ENCODE assay signal across 21 cellular contexts in the genomic region with DNA sequence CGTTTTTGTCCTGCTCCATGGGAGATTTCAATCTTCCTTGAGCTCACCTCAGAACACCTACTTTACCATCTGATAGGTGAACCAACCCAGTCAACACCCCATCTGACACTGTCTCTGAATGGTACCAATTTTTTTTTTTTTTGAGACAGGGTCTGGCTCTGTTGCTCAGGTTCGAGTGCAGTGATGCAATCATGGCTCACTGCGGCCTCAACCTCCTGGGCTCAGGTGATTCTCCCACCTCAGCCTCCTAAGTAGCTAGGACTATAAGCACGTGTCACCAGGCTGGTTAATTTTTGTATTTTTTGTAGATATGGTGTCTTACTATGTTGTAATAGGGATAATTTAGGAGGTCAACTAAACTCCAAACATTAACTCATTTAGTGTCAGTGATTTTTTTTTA. TPM values are rescaled to one million over a fixed set of nuclear protein-coding genes. Genes with fewer than 3 reads are reported as not detected.
DNase-seq lines count a peak whose midpoint lies in the region; ATAC-seq, FAIRE-seq and TF ChIP-seq lines count a peak whose summit lies in the region.
"Had no signal": no experiment of that assay in that cellular context is flagged by ENCODE, and none has a peak within 500 bp of the region (broad histone marks: within the 10 kb centered on the region; RNA-seq: fewer than 3 reads in every experiment).

No MANE protein-coding gene starts in this region.

- no peak for ATAC-seq in K562
- no peak for ATAC-seq in psoas muscle
- no peak for ATAC-seq in HepG2
- ATAC-seq: A549; CD8-positive, alpha-beta T cell had no signal

- H4K20me1 ChIP-seq in K562 (replicated peaks; ENCODE audit: control insufficient read depth, insufficient read depth, low read length) (peaks cover 15% of the 10 kb centered on the region), HepG2 (ENCODE audit: insufficient read depth, low read length) (peaks cover 47% of the 10 kb centered on the region)

- H3K9ac ChIP-seq in K562 (ENCODE audit: insufficient read depth in 1 of 2, low read depth in 2 of 2, low read length in 2 of 2) (no peak overlapping the region), HepG2 (ENCODE audit: insufficient read depth, low read depth, low read length) (no peak overlapping the region)
- H3K9ac ChIP-seq: BLaER1 treated with 17β-estradiol and CSF1 and Interleukin-3, amounts not matched to agents 10 nM and 100 nM had no signal

- in situ Hi-C loops in K562 (cut with MboI) = no loop called here
- in situ Hi-C loops in HepG2 (cut with HindIII; ENCODE audit: extremely low pct_ligation_motif_present, low pct_unique_long_range_greater_than_20kb) = no loop called here

- TF ChIP-seq POLR2A in K562 (conservative IDR thresholded peaks at IDR 0.05) = no peak
- no peak for TF ChIP-seq POLR2A in HepG2 (IDR thresholded peaks at IDR 0.05; ENCODE audit: insufficient read depth in 1 of 2, low read depth in 2 of 2, low read length in 2 of 2)

- H3K4me1 ChIP-seq in K562 (replicated peaks in 1 of 2; ENCODE audit: control insufficient read depth in 2 of 2, insufficient read depth in 2 of 2, low read length in 2 of 2) = 0 out of 5 replicates have a peak, but pooled peaks cover 0 to 2% of the 10 kb centered on the region in 2 experiments
- H3K4me1 ChIP-seq in psoas muscle = peaks cover 45% of the 10 kb centered on the region
- H3K4me1 ChIP-seq in HepG2 (ENCODE audit: insufficient read depth, low read length) = 0 out of 2 replicates have a peak, but pooled peaks cover 8% of the 10 kb centered on the region
- H3K4me1 ChIP-seq: Caco-2 had no signal

- intact Hi-C loops in K562 (cut with micrococcal nuclease) = no loop called here
- intact Hi-C loops in psoas muscle (cut with DNase I) = no loop called here
- intact Hi-C loops in HepG2 (cut with micrococcal nuclease; ENCODE audit: unreplicated experiment) = no loop called here

- FAIRE-seq in K562 (lab: Jason Lieb, UNC) (no peak), HepG2 (lab: Jason Lieb, UNC) (no peak)
- FAIRE-seq: GM12891, GM19239 had no signal

- H3K9me1 ChIP-seq in K562 (ENCODE audit: control insufficient read depth, insufficient read depth, low read length) = no peaks in the 10 kb centered on the region

- peaks cover 3% of the 10 kb centered on the region for H3K36me3 Mint-ChIP-seq in activated naive CD8-positive, alpha-beta T cell
- H3K36me3 Mint-ChIP-seq in activated naive CD8-positive, alpha-beta T cell treated with anti-CD3 and anti-CD28 coated beads for 36 hours = no peaks in the 10 kb centered on the region

- H2AFZ ChIP-seq in K562 (ENCODE audit: low read depth, low read length) (no peak overlapping the region), HepG2 (ENCODE audit: low read length) (no peak overlapping the region)

- TF ChIP-seq EP300 in K562 (IDR thresholded peaks at IDR 0.05; ENCODE audit: low read length) (no peak), HepG2 (IDR thresholded peaks at IDR 0.05; ENCODE audit: low read depth in 2 of 2, low read length in 2 of 2) (no peak), HepG2 (CRISPR knock-in tag; IDR thresholded peaks at IDR 0.05; ENCODE audit: borderline replicate concordance) (no peak)

- no peak for TF ChIP-seq CTCF in K562 (IDR thresholded peaks at IDR 0.05 in 2 of 3, conservative IDR thresholded peaks at IDR 0.05 in 1 of 3; ENCODE audit: insufficient read depth in 2 of 3, low read depth in 1 of 3, low read length in 3 of 3)
- no peak for TF ChIP-seq CTCF in psoas muscle (IDR thresholded peaks at IDR 0.05)
- TF ChIP-seq CTCF in HepG2 (CRISPR knock-in tag; IDR thresholded peaks at IDR 0.05) = no peak

- H3K4me1 Mint-ChIP-seq in activated naive CD8-positive, alpha-beta T cell (ENCODE audit: low read depth) = peaks cover 31% of the 10 kb centered on the region
- peaks cover 21% of the 10 kb centered on the region for H3K4me1 Mint-ChIP-seq in activated naive CD8-positive, alpha-beta T cell treated with anti-CD3 and anti-CD28 coated beads for 36 hours

- CTCF ChIA-PET in K562 (lab: Yijun Ruan, JAX; ENCODE audit: low intra/inter-chr PET ratio) (no interaction called here), HepG2 (lab: Yijun Ruan, JAX; ENCODE audit: low intra/inter-chr PET ratio, low total read pairs) (no interaction called here)

- no peaks in the 10 kb centered on the region for H3K9me3 Mint-ChIP-seq in activated naive CD8-positive, alpha-beta T cell (ENCODE audit: low read depth)
- H3K9me3 Mint-ChIP-seq in activated naive CD8-positive, alpha-beta T cell treated with anti-CD3 and anti-CD28 coated beads for 36 hours = no peaks in the 10 kb centered on the region
- H3K9me3 Mint-ChIP-seq: CD4-positive, alpha-beta T cell; CD8-positive, alpha-beta T cell had no signal

- H3K4me2 ChIP-seq in K562 (ENCODE audit: insufficient read depth, low read length) = no peak overlapping the region
- no peak overlapping the region for H3K4me2 ChIP-seq in HepG2 (ENCODE audit: low read depth, low read length)
- H3K4me2 ChIP-seq: A549; BLaER1 treated with 17β-estradiol and CSF1 and Interleukin-3, amounts not matched to agents 10 nM and 100 nM had no signal

- H3K27ac Mint-ChIP-seq in activated naive CD8-positive, alpha-beta T cell = peak overlapping the region; percentile 13
- no peak overlapping the region for H3K27ac Mint-ChIP-seq in activated naive CD8-positive, alpha-beta T cell treated with anti-CD3 and anti-CD28 coated beads for 36 hours
- H3K27ac Mint-ChIP-seq: B cell; CD4-positive, alpha-beta T cell had no signal

- 76% methylated on average over 4 of the region's 4 CpGs for WGBS in K562 (ENCODE audit: insufficient coverage, low coverage, missing lambda C conversion rate)
- 83 to 87% (median 85%) methylated on average over 4 of the region's 4 CpGs for WGBS in psoas muscle, 3 donors
- WGBS in HepG2 (ENCODE audit: low lambda C conversion rate) = 91% methylated on average over 4 of the region's 4 CpGs

- H3K79me2 ChIP-seq in K562 (ENCODE audit: control insufficient read depth, insufficient read depth, low read length) = peaks cover 50% of the 10 kb centered on the region
- peaks cover 79% of the 10 kb centered on the region for H3K79me2 ChIP-seq in HepG2 (ENCODE audit: insufficient read depth, low read length)

- H3K4me3 Mint-ChIP-seq in activated naive CD8-positive, alpha-beta T cell = no peak overlapping the region
- H3K4me3 Mint-ChIP-seq in activated naive CD8-positive, alpha-beta T cell treated with anti-CD3 and anti-CD28 coated beads for 36 hours = no peak overlapping the region
- H3K4me3 Mint-ChIP-seq: B cell; CD4-positive, alpha-beta T cell; CD8-positive, alpha-beta T cell had no signal

- H3K9me3 ChIP-seq in K562 (replicated peaks; ENCODE audit: control insufficient read depth, insufficient read depth, low read depth, low read length) (no peaks in the 10 kb centered on the region), psoas muscle (no peaks in the 10 kb centered on the region), HepG2 (ENCODE audit: low read length) (no peaks in the 10 kb centered on the region)
- H3K9me3 ChIP-seq: A549; BLaER1 treated with 17β-estradiol and CSF1 and Interleukin-3, amounts not matched to agents 10 nM and 100 nM; Caco-2 had no signal

- peaks cover 25% of the 10 kb centered on the region; the same call in 2 of the 3 replicates for H3K36me3 ChIP-seq in K562 (ENCODE audit: control insufficient read depth, insufficient read depth, low read length)
- H3K36me3 ChIP-seq in psoas muscle (ENCODE audit: insufficient read depth in 1 of 2, low read depth in 1 of 2) = peaks cover 0 to 32% of the 10 kb centered on the region in 2 donors
- peaks cover 12 to 39% of the 10 kb centered on the region in 2 experiments for H3K36me3 ChIP-seq in HepG2 (replicated peaks in 1 of 2; ENCODE audit: control insufficient read depth in 1 of 2, insufficient read depth in 2 of 2, low read length in 2 of 2)

- H3K27ac ChIP-seq in K562 (ENCODE audit: extremely low read depth, low read depth, low read length) (no peak overlapping the region), psoas muscle (peak overlapping the region; percentile 64), HepG2 (ENCODE audit: extremely low read length, insufficient read depth, low read length) (no peak overlapping the region)
- H3K27ac ChIP-seq: 22Rv1; A549; BLaER1 treated with 17β-estradiol and CSF1 and Interleukin-3, amounts not matched to agents 10 nM and 100 nM; C4-2B had no signal

- no peaks in the 10 kb centered on the region for H3K27me3 Mint-ChIP-seq in activated naive CD8-positive, alpha-beta T cell
- H3K27me3 Mint-ChIP-seq in activated naive CD8-positive, alpha-beta T cell treated with anti-CD3 and anti-CD28 coated beads for 36 hours = no peaks in the 10 kb centered on the region
- H3K27me3 Mint-ChIP-seq: B cell; CD4-positive, alpha-beta T cell had no signal

- TF ChIP-seq RAD21 in K562 (CRISPR knock-in tag; conservative IDR thresholded peaks at IDR 0.05 in 1 of 2, IDR thresholded peaks at IDR 0.05 in 1 of 2) (no peak), HepG2 (CRISPR knock-in tag; IDR thresholded peaks at IDR 0.05) (no peak)

- H3K27me3 ChIP-seq in K562 (ENCODE audit: control insufficient read depth in 2 of 2, insufficient read depth in 2 of 2, low read length in 2 of 2) (no peaks in the 10 kb centered on the region), psoas muscle (ENCODE audit: insufficient read depth in 3 of 3, low read length in 2 of 3) (no peaks in the 10 kb centered on the region), HepG2 (ENCODE audit: control insufficient read depth in 1 of 2, insufficient read depth in 2 of 2, low read length in 2 of 2) (no peaks in the 10 kb centered on the region; a peak in 1 of 5 replicates)
- H3K27me3 ChIP-seq: BLaER1 treated with 17β-estradiol and CSF1 and Interleukin-3, amounts not matched to agents 10 nM and 100 nM had no signal

- DNase-seq in activated naive CD8-positive, alpha-beta T cell treated with anti-CD3 and anti-CD28 coated beads for 36 hours = no peak
- DNase-seq in K562 (ENCODE audit: extremely low read depth in 1 of 4, low spot score in 3 of 4) (no peak), psoas muscle (no peak), NCI-H2171 (lab: John Stamatoyannopoulos, UW) (no peak), HepG2 (ENCODE audit: low spot score) (no peak)
- no peak for DNase-seq in activated CD4-positive, CD25-positive, alpha-beta regulatory T cell (lab: John Stamatoyannopoulos, UW)
- DNase-seq: AML-193; Caco-2; Calu3; CD4-positive, alpha-beta T cell; CD8-positive, alpha-beta T cell; DMS79 treated with DMSO at 0.1 percent for 48 hours; GF-D8 had no signal

- no peak overlapping the region for H3K4me3 ChIP-seq in K562
- H3K4me3 ChIP-seq in psoas muscle = no peak overlapping the region
- no peak overlapping the region for H3K4me3 ChIP-seq in HepG2 (replicated peaks in 1 of 3; ENCODE audit: insufficient read depth in 1 of 3, low read depth in 2 of 3, low read length in 3 of 3)
- H3K4me3 ChIP-seq: A549; BLaER1 treated with 17β-estradiol and CSF1 and Interleukin-3, amounts not matched to agents 10 nM and 100 nM had no signal

- BruUV-seq in K562 (replicated peaks; lab: Mats Ljungman, UMichigan) (no TSS peak), HepG2 (replicated peaks; lab: Mats Ljungman, UMichigan) (no TSS peak)

- POLR2A ChIA-PET in K562 (lab: Yijun Ruan, JAX) (interaction anchor here (1.6 to 1.7 kb wide), 2 partner anchors 20 to 46 kb away, joined by 3 to 4 read pairs; no protein-coding TSS in a partner anchor), HepG2 (lab: Yijun Ruan, JAX) (no interaction called here)

RNA-seq across cellular contexts. Expression of a gene that starts 36.3 kb away (rescaled TPM):
- 10 to 100 TPM; 11.2 to 12.2 TPM for total RNA-seq in activated naive CD8-positive, alpha-beta T cell treated with anti-CD3 and anti-CD28 coated beads for 36 hours
- 42.1 and 69.3 TPM in 2 replicates for total RNA-seq in K562 (2011; cell fraction: chromatin; rRNA removed; ENCODE audit: low replicate concordance)
- total RNA-seq in K562 (2011; cell fraction: nucleolus; rRNA removed) = 30.9 and 32.4 TPM in 2 replicates
- 37.6 and 46.4 TPM in 2 replicates for total RNA-seq in K562 (2011; cell fraction: nucleoplasm; rRNA removed)
- total RNA-seq in K562 (2014; rRNA removed) (28.6 and 32.5 TPM in 2 replicates), K562 (2014; rRNA removed; fragmentation: Illumina TruSeq; extraction: Trizol) (21.7 and 23.8 TPM in 2 replicates), K562 (2015; rRNA removed; fragmentation: Illumina TruSeq; extraction: Trizol) (28.2 and 31.7 TPM in 2 replicates), K562 (2021) (21.2 and 23.3 TPM in 2 replicates), psoas muscle (1 to 10 TPM; 7.0 to 9.8 (median 9.2) TPM), HepG2 (2016; rRNA removed; fragmentation: Illumina TruSeq; extraction: Trizol) (15.2 and 17.7 TPM in 2 replicates)
- polyA plus RNA-seq in K562 (2011; rRNA removed) (11.0 and 16.9 TPM in 2 replicates), K562 (2014; fragmentation: Illumina TruSeq; extraction: Trizol) (17.2 and 22.4 TPM in 2 replicates), K562 (2014; fragmentation: Nextera tagmentation; extraction: Ambion mirVana) (10 to 100 TPM in 1 of 2 experiments, 1 to 10 TPM in 1; 8.1 to 10.1 TPM), K562 (2014; rRNA removed) (20.0 and 21.7 TPM in 2 replicates), psoas muscle (10 to 100 TPM in 1 of 3 donors, 1 to 10 TPM in 2; 4.3 to 14.8 (median 6.2) TPM), HepG2 (2011; rRNA removed) (3.9 and 4.2 TPM in 2 replicates)
- 12.1 and 12.4 TPM in 2 replicates for polyA plus RNA-seq in K562 (2011; cell fraction: cytosol; rRNA removed)
- 16.3 and 17.6 TPM in 2 replicates for polyA plus RNA-seq in K562 (2011; cell fraction: nucleus; rRNA removed)
- 8.8 and 11.4 TPM in 2 replicates for polyA plus RNA-seq in K562 (2012)
- polyA minus RNA-seq in K562 (2011; rRNA and poly(A)+ RNA removed) = 31.0 and 32.1 TPM in 2 replicates
- 16.0 and 19.6 TPM in 2 replicates for polyA minus RNA-seq in K562 (2011; cell fraction: cytosol; rRNA and poly(A)+ RNA removed)
- polyA minus RNA-seq in K562 (2011; cell fraction: nucleus; rRNA and poly(A)+ RNA removed) = 21.9 and 37.9 TPM in 2 replicates
- total RNA-seq in HepG2 (2016; cell fraction: cytosol; rRNA removed; fragmentation: Illumina TruSeq; extraction: Trizol; ENCODE audit: low read depth) = 1.6 and 2.0 TPM in 2 replicates
- total RNA-seq in HepG2 (2016; cell fraction: insoluble cytoplasmic fraction; rRNA removed; fragmentation: Illumina TruSeq; extraction: Trizol) = 15.9 and 18.4 TPM in 2 replicates
- total RNA-seq in HepG2 (2016; cell fraction: membrane; rRNA removed; fragmentation: Illumina TruSeq; extraction: Trizol) = 5.3 and 5.5 TPM in 2 replicates
- total RNA-seq in HepG2 (2016; cell fraction: nucleus; rRNA removed; fragmentation: Illumina TruSeq; extraction: Trizol) = 13.9 and 19.7 TPM in 2 replicates
- 5.3 and 5.4 TPM in 2 replicates for polyA plus RNA-seq in HepG2 (2011; cell fraction: cytosol; rRNA removed)
- 4.3 and 5.4 TPM in 2 replicates for polyA plus RNA-seq in HepG2 (2011; cell fraction: nucleus; rRNA removed)
- polyA plus RNA-seq in HepG2 (2012) = 4.0 TPM in 2 replicates
- polyA plus RNA-seq in HepG2 (2016; cell fraction: cytosol; fragmentation: Illumina TruSeq; extraction: Trizol; ENCODE audit: low read depth) = 0.49 and 0.59 TPM in 2 replicates
- 17.4 and 18.3 TPM in 2 replicates for polyA plus RNA-seq in HepG2 (2016; cell fraction: insoluble cytoplasmic fraction; fragmentation: Illumina TruSeq; extraction: Trizol; ENCODE audit: low read depth)
- 1.9 and 2.2 TPM in 2 replicates for polyA plus RNA-seq in HepG2 (2016; cell fraction: membrane; fragmentation: Illumina TruSeq; extraction: Trizol; ENCODE audit: low read depth)
- 9.8 and 12.4 TPM in 2 replicates for polyA plus RNA-seq in HepG2 (2016; cell fraction: nucleus; fragmentation: Illumina TruSeq; extraction: Trizol; ENCODE audit: insufficient read depth, low read depth)
- polyA minus RNA-seq in HepG2 (2011; rRNA and poly(A)+ RNA removed; ENCODE audit: low replicate concordance) = 8.7 and 42.7 TPM in 2 replicates
- 5.3 and 9.5 TPM in 2 replicates for polyA minus RNA-seq in HepG2 (2011; cell fraction: cytosol; rRNA and poly(A)+ RNA removed)
- 23.7 and 28.6 TPM in 2 replicates for polyA minus RNA-seq in HepG2 (2011; cell fraction: nucleus; rRNA and poly(A)+ RNA removed)

RNA-seq across cellular contexts. Expression of a gene that starts 36.7 kb away (rescaled TPM):
- 10 to 100 TPM; 12.6 to 13.0 TPM for total RNA-seq in activated naive CD8-positive, alpha-beta T cell treated with anti-CD3 and anti-CD28 coated beads for 36 hours
- total RNA-seq in K562 (2011; cell fraction: chromatin; rRNA removed; ENCODE audit: low replicate concordance) = 11.3 and 16.8 TPM in 2 replicates
- 8.8 and 9.3 TPM in 2 replicates for total RNA-seq in K562 (2011; cell fraction: nucleolus; rRNA removed)
- 10.6 and 12.0 TPM in 2 replicates for total RNA-seq in K562 (2011; cell fraction: nucleoplasm; rRNA removed)
- total RNA-seq in K562 (2014; rRNA removed) (6.9 and 7.1 TPM in 2 replicates), K562 (2014; rRNA removed; fragmentation: Illumina TruSeq; extraction: Trizol) (12.7 and 13.2 TPM in 2 replicates), K562 (2015; rRNA removed; fragmentation: Illumina TruSeq; extraction: Trizol) (12.8 and 13.2 TPM in 2 replicates), K562 (2021) (12.1 and 13.6 TPM in 2 replicates), psoas muscle (10 to 100 TPM; 13.7 to 39.9 (median 23.5) TPM), HepG2 (2016; rRNA removed; fragmentation: Illumina TruSeq; extraction: Trizol) (7.9 and 12.0 TPM in 2 replicates)
- polyA plus RNA-seq in K562 (2011; rRNA removed) (5.3 and 5.9 TPM in 2 replicates), K562 (2014; fragmentation: Illumina TruSeq; extraction: Trizol) (7.1 and 7.7 TPM in 2 replicates), K562 (2014; fragmentation: Nextera tagmentation; extraction: Ambion mirVana) (1 to 10 TPM; 2.1 to 4.2 TPM), K562 (2014; rRNA removed) (5.7 and 7.2 TPM in 2 replicates), psoas muscle (10 to 100 TPM in 2 of 3 donors, 1 to 10 TPM in 1; 5.2 to 25.4 (median 12.6) TPM), HepG2 (2011; rRNA removed) (2.1 and 2.4 TPM in 2 replicates)
- 2.3 and 3.5 TPM in 2 replicates for polyA plus RNA-seq in K562 (2011; cell fraction: cytosol; rRNA removed)
- 6.2 and 6.5 TPM in 2 replicates for polyA plus RNA-seq in K562 (2011; cell fraction: nucleus; rRNA removed)
- 5.0 and 5.2 TPM in 2 replicates for polyA plus RNA-seq in K562 (2012)
- polyA minus RNA-seq in K562 (2011; rRNA and poly(A)+ RNA removed) = 13.4 and 14.7 TPM in 2 replicates
- polyA minus RNA-seq in K562 (2011; cell fraction: cytosol; rRNA and poly(A)+ RNA removed) = 7.4 and 7.5 TPM in 2 replicates
- 5.3 and 10.2 TPM in 2 replicates for polyA minus RNA-seq in K562 (2011; cell fraction: nucleus; rRNA and poly(A)+ RNA removed)
- 0.40 and 0.71 TPM in 2 replicates for total RNA-seq in HepG2 (2016; cell fraction: cytosol; rRNA removed; fragmentation: Illumina TruSeq; extraction: Trizol; ENCODE audit: low read depth)
- total RNA-seq in HepG2 (2016; cell fraction: insoluble cytoplasmic fraction; rRNA removed; fragmentation: Illumina TruSeq; extraction: Trizol) = 7.4 and 10.9 TPM in 2 replicates
- total RNA-seq in HepG2 (2016; cell fraction: membrane; rRNA removed; fragmentation: Illumina TruSeq; extraction: Trizol) = 2.4 and 3.3 TPM in 2 replicates
- 6.8 and 7.1 TPM in 2 replicates for total RNA-seq in HepG2 (2016; cell fraction: nucleus; rRNA removed; fragmentation: Illumina TruSeq; extraction: Trizol)
- 1.1 and 1.6 TPM in 2 replicates for polyA plus RNA-seq in HepG2 (2011; cell fraction: cytosol; rRNA removed)
- polyA plus RNA-seq in HepG2 (2011; cell fraction: nucleus; rRNA removed) = 2.8 and 3.3 TPM in 2 replicates
- 3.4 TPM in 2 replicates for polyA plus RNA-seq in HepG2 (2012)
- polyA plus RNA-seq in HepG2 (2016; cell fraction: cytosol; fragmentation: Illumina TruSeq; extraction: Trizol; ENCODE audit: low read depth) = 0.14 and 0.19 TPM in 2 replicates
- 6.1 and 6.9 TPM in 2 replicates for polyA plus RNA-seq in HepG2 (2016; cell fraction: insoluble cytoplasmic fraction; fragmentation: Illumina TruSeq; extraction: Trizol; ENCODE audit: low read depth)
- polyA plus RNA-seq in HepG2 (2016; cell fraction: membrane; fragmentation: Illumina TruSeq; extraction: Trizol; ENCODE audit: low read depth) = 0.82 and 0.91 TPM in 2 replicates
- polyA plus RNA-seq in HepG2 (2016; cell fraction: nucleus; fragmentation: Illumina TruSeq; extraction: Trizol; ENCODE audit: insufficient read depth, low read depth) = 7.0 and 7.6 TPM in 2 replicates
- 6.2 and 13.6 TPM in 2 replicates for polyA minus RNA-seq in HepG2 (2011; rRNA and poly(A)+ RNA removed; ENCODE audit: low replicate concordance)
- polyA minus RNA-seq in HepG2 (2011; cell fraction: cytosol; rRNA and poly(A)+ RNA removed) = 5.3 and 6.2 TPM in 2 replicates
- polyA minus RNA-seq in HepG2 (2011; cell fraction: nucleus; rRNA and poly(A)+ RNA removed) = 6.1 and 6.2 TPM in 2 replicates

RNA-seq across cellular contexts. Expression of a gene that starts 47.7 kb away (rescaled TPM):
- total RNA-seq in activated naive CD8-positive, alpha-beta T cell treated with anti-CD3 and anti-CD28 coated beads for 36 hours = 10 to 100 TPM; 36.3 to 37.8 TPM
- total RNA-seq in K562 (2011; cell fraction: chromatin; rRNA removed; ENCODE audit: low replicate concordance) = 9.0 and 24.6 TPM in 2 replicates
- total RNA-seq in K562 (2011; cell fraction: nucleolus; rRNA removed) = 8.0 and 10.8 TPM in 2 replicates
- total RNA-seq in K562 (2011; cell fraction: nucleoplasm; rRNA removed) = 13.1 and 13.6 TPM in 2 replicates
- total RNA-seq in K562 (2014; rRNA removed) (18.4 TPM in 2 replicates), K562 (2014; rRNA removed; fragmentation: Illumina TruSeq; extraction: Trizol) (30.7 and 31.8 TPM in 2 replicates), K562 (2015; rRNA removed; fragmentation: Illumina TruSeq; extraction: Trizol) (31.4 and 32.9 TPM in 2 replicates), K562 (2021) (24.6 and 25.0 TPM in 2 replicates), psoas muscle (100 to 1,000 TPM; 158 to 532 (median 327) TPM), HepG2 (2016; rRNA removed; fragmentation: Illumina TruSeq; extraction: Trizol) (34.4 and 38.2 TPM in 2 replicates)
- polyA plus RNA-seq in K562 (2011; rRNA removed) (38.2 and 54.3 TPM in 2 replicates), K562 (2014; fragmentation: Illumina TruSeq; extraction: Trizol) (27.1 and 29.3 TPM in 2 replicates), K562 (2014; fragmentation: Nextera tagmentation; extraction: Ambion mirVana) (1 to 10 TPM; 5.2 to 5.6 TPM), K562 (2014; rRNA removed) (14.1 and 17.2 TPM in 2 replicates), psoas muscle (100 to 1,000 TPM in 2 of 3 donors, 10 to 100 TPM in 1; 52.4 to 596 (median 201) TPM), HepG2 (2011; rRNA removed) (34.0 and 44.1 TPM in 2 replicates)
- polyA plus RNA-seq in K562 (2011; cell fraction: cytosol; rRNA removed) = 13.5 and 21.9 TPM in 2 replicates
- 6.9 and 13.0 TPM in 2 replicates for polyA plus RNA-seq in K562 (2011; cell fraction: nucleus; rRNA removed)
- 18.9 and 39.6 TPM in 2 replicates for polyA plus RNA-seq in K562 (2012)
- 106 and 110 TPM in 2 replicates for polyA minus RNA-seq in K562 (2011; rRNA and poly(A)+ RNA removed)
- polyA minus RNA-seq in K562 (2011; cell fraction: cytosol; rRNA and poly(A)+ RNA removed) = 25.7 and 40.9 TPM in 2 replicates
- polyA minus RNA-seq in K562 (2011; cell fraction: nucleus; rRNA and poly(A)+ RNA removed) = 13.1 and 21.5 TPM in 2 replicates
- total RNA-seq in HepG2 (2016; cell fraction: cytosol; rRNA removed; fragmentation: Illumina TruSeq; extraction: Trizol; ENCODE audit: low read depth) = 5.4 and 8.9 TPM in 2 replicates
- 35.4 and 39.1 TPM in 2 replicates for total RNA-seq in HepG2 (2016; cell fraction: insoluble cytoplasmic fraction; rRNA removed; fragmentation: Illumina TruSeq; extraction: Trizol)
- total RNA-seq in HepG2 (2016; cell fraction: membrane; rRNA removed; fragmentation: Illumina TruSeq; extraction: Trizol) = 24.6 TPM in 2 replicates
- 18.5 and 19.0 TPM in 2 replicates for total RNA-seq in HepG2 (2016; cell fraction: nucleus; rRNA removed; fragmentation: Illumina TruSeq; extraction: Trizol)
- 14.2 and 22.5 TPM in 2 replicates for polyA plus RNA-seq in HepG2 (2011; cell fraction: cytosol; rRNA removed)
- 10.6 and 13.2 TPM in 2 replicates for polyA plus RNA-seq in HepG2 (2011; cell fraction: nucleus; rRNA removed)
- polyA plus RNA-seq in HepG2 (2012) = 42.4 and 51.8 TPM in 2 replicates
- 3.9 and 5.0 TPM in 2 replicates for polyA plus RNA-seq in HepG2 (2016; cell fraction: cytosol; fragmentation: Illumina TruSeq; extraction: Trizol; ENCODE audit: low read depth)
- 29.2 and 31.8 TPM in 2 replicates for polyA plus RNA-seq in HepG2 (2016; cell fraction: insoluble cytoplasmic fraction; fragmentation: Illumina TruSeq; extraction: Trizol; ENCODE audit: low read depth)
- 12.2 and 13.6 TPM in 2 replicates for polyA plus RNA-seq in HepG2 (2016; cell fraction: membrane; fragmentation: Illumina TruSeq; extraction: Trizol; ENCODE audit: low read depth)
- 14.1 and 15.7 TPM in 2 replicates for polyA plus RNA-seq in HepG2 (2016; cell fraction: nucleus; fragmentation: Illumina TruSeq; extraction: Trizol; ENCODE audit: insufficient read depth, low read depth)
- 10.6 and 21.6 TPM in 2 replicates for polyA minus RNA-seq in HepG2 (2011; rRNA and poly(A)+ RNA removed; ENCODE audit: low replicate concordance)
- 37.5 and 53.9 TPM in 2 replicates for polyA minus RNA-seq in HepG2 (2011; cell fraction: cytosol; rRNA and poly(A)+ RNA removed)
- polyA minus RNA-seq in HepG2 (2011; cell fraction: nucleus; rRNA and poly(A)+ RNA removed) = 54.3 and 59.9 TPM in 2 replicates
